ENCODE assay signal across 20 cellular contexts in the genomic region with DNA sequence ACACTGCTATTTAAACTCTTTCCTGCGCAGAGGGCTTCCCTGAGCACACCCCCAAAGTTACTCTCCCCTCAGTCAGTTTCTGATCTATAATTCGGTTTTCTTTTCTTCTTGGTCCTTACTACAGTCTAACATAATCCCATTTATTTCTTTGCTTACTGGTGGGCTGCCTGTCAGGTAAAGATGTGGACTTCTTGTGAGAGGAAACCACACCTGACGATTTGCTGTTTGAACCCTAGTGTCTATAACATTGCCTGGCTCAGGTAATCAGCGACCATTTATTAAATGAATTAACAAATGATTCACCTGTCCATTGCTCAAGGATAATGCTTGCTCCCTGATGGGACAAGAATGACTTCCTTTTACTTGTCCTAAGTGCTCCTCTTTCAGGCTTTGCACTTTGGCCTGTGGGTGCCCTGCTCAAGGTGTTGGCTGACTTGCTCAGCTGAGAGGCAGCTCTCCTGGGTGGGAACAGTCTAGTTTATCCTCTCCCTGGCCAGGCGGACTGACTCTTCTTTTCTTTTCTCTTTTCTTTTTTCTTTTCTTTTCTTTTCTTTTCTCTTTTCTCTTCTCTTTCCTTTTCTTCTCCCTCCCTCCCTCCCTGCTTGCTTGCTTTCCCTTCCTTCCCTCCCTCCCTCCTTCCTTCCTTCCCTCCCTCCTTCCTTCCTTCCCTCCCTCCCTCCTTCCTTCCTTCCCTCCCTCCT.
DNase-seq lines count a peak whose midpoint lies in the region; ATAC-seq lines count a peak whose summit lies in the region.
"Had no signal": no experiment of that assay in that cellular context is flagged by ENCODE, and none has a peak within 500 bp of the region (broad histone marks: within the 10 kb centered on the region; RNA-seq: fewer than 3 reads in every experiment).

No MANE protein-coding gene starts in this region.

- H4K8ac ChIP-seq in mesenchymal stem cell (ENCODE audit: low read length) = no peak overlapping the region

- H3K27me3 ChIP-seq in mesenchymal stem cell (ENCODE audit: control insufficient read depth in 1 of 2, insufficient read depth in 1 of 2, low read length in 2 of 2) = no peaks in the 10 kb centered on the region
- H3K27me3 ChIP-seq: foreskin keratinocyte, left lung had no signal

- peaks cover 5% of the 10 kb centered on the region for H3K4me1 ChIP-seq in mesenchymal stem cell (ENCODE audit: control insufficient read depth, insufficient read depth, low read depth, low read length)

- no peak overlapping the region for H2BK15ac ChIP-seq in mesenchymal stem cell (ENCODE audit: low read depth, poor library complexity, severe bottlenecking)

- DNase-seq in T-helper 1 cell (no peak), HCEC 1CT (no peak), mesenchymal stem cell (no peak)
- no peak for DNase-seq in activated naive CD8-positive, alpha-beta T cell treated with anti-CD3 and anti-CD28 coated beads, Interleukin-2, amount 50 U/mL, for 24 hours
- DNase-seq in natural killer cell treated with Interleukin-12 subunit alpha and Interleukin-12 subunit beta and Interleukin-15 and Interleukin-18, amount 100 ng/mL, for 72 hours (ENCODE audit: low spot score) = no peak
- DNase-seq: activated CD4-positive, alpha-beta T cell treated with anti-CD3 and anti-CD28 coated beads for 36 hours; aorta; foreskin keratinocyte; GOT3; Kasumi-1; left lung; NCI-H1417 treated with DMSO at 0.1 percent for 48 hours; NCI-H345; Right ventricle myocardium superior; stimulated activated CD4-positive, alpha-beta T cell treated with anti-CD3 and anti-CD28 coated beads, Interleukin-12 subunit alpha, Interleukin-12 subunit beta, amount 100 ng/mL, for 4 hours; T1000 had no signal

- peaks cover 52% of the 10 kb centered on the region for H3K4me1 Mint-ChIP-seq in T-helper 1 cell treated with Interleukin-12 subunit alpha and Interleukin-12 subunit beta and Interleukin-4 antibody, amounts not matched to agents 30 μg/mL and 1 μg/mL, for 36 hours (ENCODE audit: low read depth)
- peaks cover 50 to 61% (median 51%) of the 10 kb centered on the region in 3 donors for H3K4me1 Mint-ChIP-seq in IgD-negative memory B cell
- H3K4me1 Mint-ChIP-seq in activated naive CD8-positive, alpha-beta T cell treated with anti-CD3 and anti-CD28 coated beads, Interleukin-2, amount 50 U/mL, for 24 hours = peaks cover 70% of the 10 kb centered on the region
- peaks cover 53 to 58% of the 10 kb centered on the region in 2 donors for H3K4me1 Mint-ChIP-seq in natural killer cell treated with Interleukin-12 subunit alpha and Interleukin-12 subunit beta and Interleukin-15 and Interleukin-18, amount 100 ng/mL, for 72 hours (ENCODE audit: low read depth in 2 of 2)

- H3K36me3 ChIP-seq in mesenchymal stem cell (ENCODE audit: control insufficient read depth in 1 of 2, insufficient read depth in 2 of 2, low read depth in 1 of 2, low read length in 2 of 2) = no peaks in the 10 kb centered on the region
- H3K36me3 ChIP-seq: left lung had no signal

- ATAC-seq in activated naive CD8-positive, alpha-beta T cell treated with anti-CD3 and anti-CD28 coated beads, Interleukin-2, amount 50 U/mL, for 24 hours = no peak
- ATAC-seq in natural killer cell treated with Interleukin-12 subunit alpha and Interleukin-12 subunit beta and Interleukin-15 and Interleukin-18, amount 100 ng/mL, for 72 hours = no peak
- no peak for ATAC-seq in GM19035 (IDR thresholded peaks at IDR 0.05; ENCODE audit: unreplicated experiment)
- ATAC-seq: activated CD4-positive, alpha-beta T cell treated with anti-CD3 and anti-CD28 coated beads for 36 hours; foreskin keratinocyte; left lung had no signal

- H3K27me3 Mint-ChIP-seq in T-helper 1 cell treated with Interleukin-12 subunit alpha and Interleukin-12 subunit beta and Interleukin-4 antibody, amounts not matched to agents 30 μg/mL and 1 μg/mL, for 36 hours (ENCODE audit: low read depth) = no peaks in the 10 kb centered on the region
- no peaks in the 10 kb centered on the region for H3K27me3 Mint-ChIP-seq in IgD-negative memory B cell
- no peaks in the 10 kb centered on the region for H3K27me3 Mint-ChIP-seq in activated naive CD8-positive, alpha-beta T cell treated with anti-CD3 and anti-CD28 coated beads, Interleukin-2, amount 50 U/mL, for 24 hours
- no peaks in the 10 kb centered on the region for H3K27me3 Mint-ChIP-seq in natural killer cell treated with Interleukin-12 subunit alpha and Interleukin-12 subunit beta and Interleukin-15 and Interleukin-18, amount 100 ng/mL, for 72 hours
- H3K27me3 Mint-ChIP-seq: activated CD4-positive, alpha-beta T cell treated with anti-CD3 and anti-CD28 coated beads for 36 hours had no signal

- no peak overlapping the region for H3K4me3 Mint-ChIP-seq in T-helper 1 cell treated with Interleukin-12 subunit alpha and Interleukin-12 subunit beta and Interleukin-4 antibody, amounts not matched to agents 30 μg/mL and 1 μg/mL, for 36 hours
- no peak overlapping the region for H3K4me3 Mint-ChIP-seq in IgD-negative memory B cell
- no peak overlapping the region for H3K4me3 Mint-ChIP-seq in activated naive CD8-positive, alpha-beta T cell treated with anti-CD3 and anti-CD28 coated beads, Interleukin-2, amount 50 U/mL, for 24 hours
- H3K4me3 Mint-ChIP-seq in natural killer cell treated with Interleukin-12 subunit alpha and Interleukin-12 subunit beta and Interleukin-15 and Interleukin-18, amount 100 ng/mL, for 72 hours = peak overlapping the region; percentile 64
- H3K4me3 Mint-ChIP-seq: activated CD4-positive, alpha-beta T cell treated with anti-CD3 and anti-CD28 coated beads for 36 hours; CD14-positive monocyte had no signal

- peaks cover 16% of the 10 kb centered on the region for H3K36me3 Mint-ChIP-seq in T-helper 1 cell treated with Interleukin-12 subunit alpha and Interleukin-12 subunit beta and Interleukin-4 antibody, amounts not matched to agents 30 μg/mL and 1 μg/mL, for 36 hours (ENCODE audit: low read depth)
- peaks cover 2% of the 10 kb centered on the region for H3K36me3 Mint-ChIP-seq in IgD-negative memory B cell
- no peaks in the 10 kb centered on the region for H3K36me3 Mint-ChIP-seq in activated naive CD8-positive, alpha-beta T cell treated with anti-CD3 and anti-CD28 coated beads, Interleukin-2, amount 50 U/mL, for 24 hours (ENCODE audit: low read depth)
- peaks cover 2% of the 10 kb centered on the region for H3K36me3 Mint-ChIP-seq in natural killer cell treated with Interleukin-12 subunit alpha and Interleukin-12 subunit beta and Interleukin-15 and Interleukin-18, amount 100 ng/mL, for 72 hours

- H3K27ac Mint-ChIP-seq in T-helper 1 cell treated with Interleukin-12 subunit alpha and Interleukin-12 subunit beta and Interleukin-4 antibody, amounts not matched to agents 30 μg/mL and 1 μg/mL, for 36 hours = peak overlapping the region; percentile 57
- H3K27ac Mint-ChIP-seq in IgD-negative memory B cell = peak overlapping the region; percentile 46 to 97 (median 93)
- H3K27ac Mint-ChIP-seq in activated naive CD8-positive, alpha-beta T cell treated with anti-CD3 and anti-CD28 coated beads, Interleukin-2, amount 50 U/mL, for 24 hours = peak overlapping the region; percentile 46
- peak overlapping the region; percentile 69 to 76 for H3K27ac Mint-ChIP-seq in natural killer cell treated with Interleukin-12 subunit alpha and Interleukin-12 subunit beta and Interleukin-15 and Interleukin-18, amount 100 ng/mL, for 72 hours
- H3K27ac Mint-ChIP-seq: activated CD4-positive, alpha-beta T cell treated with anti-CD3 and anti-CD28 coated beads for 36 hours had no signal

- H2BK5ac ChIP-seq in mesenchymal stem cell (ENCODE audit: low read depth, low read length, poor library complexity, severe bottlenecking) = no peak overlapping the region

- no peaks in the 10 kb centered on the region for H3K79me1 ChIP-seq in mesenchymal stem cell (replicated peaks; ENCODE audit: low read length, poor library complexity, severe bottlenecking)

- no peak overlapping the region for H2AFZ ChIP-seq in mesenchymal stem cell (ENCODE audit: low read depth, low read length)

- no peak overlapping the region for H3K23ac ChIP-seq in mesenchymal stem cell (ENCODE audit: low read length in 2 of 2)

- H4K91ac ChIP-seq in mesenchymal stem cell (ENCODE audit: low read length) = no peak overlapping the region

- no peak overlapping the region for H3K9ac ChIP-seq in mesenchymal stem cell (ENCODE audit: low read length)

- no peak overlapping the region for H3K4me2 ChIP-seq in mesenchymal stem cell (ENCODE audit: low read length, poor library complexity, severe bottlenecking)

- H2AK5ac ChIP-seq in mesenchymal stem cell (ENCODE audit: low read length, severe bottlenecking) = no peak overlapping the region

- 97% methylated on average over 4 of the region's 5 CpGs for WGBS in mesenchymal stem cell

- no peak overlapping the region for H3K14ac ChIP-seq in mesenchymal stem cell (ENCODE audit: low read length in 2 of 2)

- H3K9me3 ChIP-seq in mesenchymal stem cell (ENCODE audit: control insufficient read depth, low read length) = no peaks in the 10 kb centered on the region
- H3K9me3 ChIP-seq: left lung had no signal

- no peak overlapping the region for H3K4ac ChIP-seq in mesenchymal stem cell (ENCODE audit: low read depth in 1 of 2, low read length in 2 of 2)

- H2BK120ac ChIP-seq in mesenchymal stem cell (ENCODE audit: low read depth, low read length) = no peak overlapping the region

- peak overlapping the region in 1 of 2 experiments; percentile 38 for H3K18ac ChIP-seq in mesenchymal stem cell (ENCODE audit: low read depth in 1 of 2, low read length in 2 of 2)

- peaks cover 23% of the 10 kb centered on the region for H3K9me3 Mint-ChIP-seq in T-helper 1 cell treated with Interleukin-12 subunit alpha and Interleukin-12 subunit beta and Interleukin-4 antibody, amounts not matched to agents 30 μg/mL and 1 μg/mL, for 36 hours
- peaks cover 0 to 8% (median 3%) of the 10 kb centered on the region in 3 donors for H3K9me3 Mint-ChIP-seq in IgD-negative memory B cell
- peaks cover 9% of the 10 kb centered on the region for H3K9me3 Mint-ChIP-seq in activated naive CD8-positive, alpha-beta T cell treated with anti-CD3 and anti-CD28 coated beads, Interleukin-2, amount 50 U/mL, for 24 hours
- H3K9me3 Mint-ChIP-seq in natural killer cell treated with Interleukin-12 subunit alpha and Interleukin-12 subunit beta and Interleukin-15 and Interleukin-18, amount 100 ng/mL, for 72 hours = no peaks in the 10 kb centered on the region

- H3K4me3 ChIP-seq in mesenchymal stem cell (ENCODE audit: insufficient read depth in 1 of 2, low read depth in 1 of 2, low read length in 2 of 2) = no peak overlapping the region
- H3K4me3 ChIP-seq: left lung had no signal

- H3K27ac ChIP-seq in mesenchymal stem cell (ENCODE audit: low read length, poor library complexity, severe bottlenecking) = no peak overlapping the region
- H3K27ac ChIP-seq: foreskin keratinocyte, left lung had no signal

- H2BK12ac ChIP-seq in mesenchymal stem cell (ENCODE audit: low read length in 2 of 2) = peak overlapping the region in 1 of 2 experiments; percentile 47
